ENCODE assay signal across 20 cellular contexts in genomic region chr4:132334081-132334480, GRCh38.
"Had no signal": no experiment of that assay in that cellular context is flagged by ENCODE, and none has a peak within 500 bp of the region (broad histone marks: within the 10 kb centered on the region; RNA-seq: fewer than 3 reads in every experiment).

No MANE protein-coding gene starts in this region.

- H3K27me3 ChIP-seq: ascending aorta, colonic mucosa, gastrocnemius medialis, heart right ventricle, pancreas, sigmoid colon, upper lobe of left lung had no signal

- H3K4me3 ChIP-seq: ascending aorta, colonic mucosa, gastrocnemius medialis, heart right ventricle, lung, pancreas, sigmoid colon, upper lobe of left lung had no signal

- H3K4me1 ChIP-seq: ascending aorta, colonic mucosa, gastrocnemius medialis, heart right ventricle, pancreas, sigmoid colon, upper lobe of left lung had no signal

- H3K4me2 ChIP-seq: SK-N-SH had no signal

- H3K36me3 ChIP-seq: ascending aorta, colonic mucosa, gastrocnemius medialis, heart right ventricle, pancreas, sigmoid colon, upper lobe of left lung had no signal

- DNase-seq: activated CD4-positive, alpha-beta T cell treated with anti-CD3 and anti-CD28 coated beads, Interleukin-2, amount 50 U/mL, for 4 hours; activated CD4-positive, CD25-positive, alpha-beta regulatory T cell treated with anti-CD3 and anti-CD28 coated beads, Interleukin-2, amount 50 U/mL, for 72 hours; activated naive CD4-positive, alpha-beta T cell treated with Interleukin-2 at 50 U/mL for 16 hours; colonic mucosa; gastrocnemius medialis; heart right ventricle; midbrain; pancreas; sigmoid colon; SK-N-SH; stimulated activated CD4-positive, alpha-beta T cell treated with anti-CD3 and anti-CD28 coated beads, Interleukin-15, amount 100 ng/mL, for 24 hours; stimulated activated CD4-positive, alpha-beta T cell treated with anti-CD3 and anti-CD28 coated beads, Interleukin-4, amount 100 ng/mL, for 4 hours; stimulated activated CD8-positive, alpha-beta memory T cell treated with anti-CD3 and anti-CD28 coated beads, Interleukin-4, amount 100 ng/mL, for 48 hours; T-cell; T1000; upper lobe of left lung had no signal

- ATAC-seq: activated T-helper 17 cell treated with anti-CD3 and anti-CD28 coated beads, Interleukin-2, amount 50 U/mL, for 72 hours; esophagus mucosa; gastrocnemius medialis; heart right ventricle; pancreas; T-cell had no signal

- H3K27ac ChIP-seq: ascending aorta, colonic mucosa, gastrocnemius medialis, heart right ventricle, pancreas, sigmoid colon, upper lobe of left lung had no signal

- H3K9me3 ChIP-seq: ascending aorta, colonic mucosa, gastrocnemius medialis, pancreas, sigmoid colon, SK-N-SH, upper lobe of left lung had no signal

- H3K9ac ChIP-seq: SK-N-SH had no signal
